In the genomic region with DNA sequence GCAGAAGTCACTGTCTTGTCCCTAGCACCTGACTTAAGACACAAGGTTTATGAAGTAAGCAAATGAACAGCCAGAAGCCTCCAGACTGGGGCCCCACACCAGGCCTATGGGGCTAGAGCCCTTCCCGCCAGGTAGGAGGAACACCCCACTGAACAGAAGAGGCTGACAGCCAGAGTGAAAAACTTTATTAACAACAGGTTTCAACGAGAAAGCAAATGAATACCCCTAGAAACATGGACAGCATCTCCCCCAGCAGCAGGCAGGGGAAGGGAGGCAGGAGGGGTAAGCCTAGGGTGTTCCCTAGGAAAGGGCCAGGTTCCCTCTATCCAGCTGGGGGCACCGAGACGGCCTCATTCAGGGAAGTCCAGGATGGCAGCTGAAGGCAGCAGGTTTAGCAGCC, we compare ENCODE assay signal across 1 cellular context.
TF ChIP-seq lines count a peak whose summit lies in the region.

No MANE protein-coding gene starts in this region.

TF ChIP-seq in HEK293, 187 proteins besides CTCF, POLR2A, EP300 and RAD21 (continued from another document):
- TF ChIP-seq ZBTB49 (tag by site-specific recombination; IDR thresholded peaks at IDR 0.05; ENCODE audit: low read depth) (no peak), ZNF529 (tag by site-specific recombination; IDR thresholded peaks at IDR 0.05; ENCODE audit: insufficient replicate concordance) (no peak), PATZ1 (tag by site-specific recombination; IDR thresholded peaks at IDR 0.05) (no peak), ZNF121 (tag by site-specific recombination; IDR thresholded peaks at IDR 0.05) (no peak), ZNF626 (tag by site-specific recombination; IDR thresholded peaks at IDR 0.05) (no peak), ZNF157 (tag by site-specific recombination; IDR thresholded peaks at IDR 0.05) (no peak), GLIS2 (tag by site-specific recombination; IDR thresholded peaks at IDR 0.05) (no peak), ZFP3 (tag by site-specific recombination; IDR thresholded peaks at IDR 0.05; ENCODE audit: low read depth) (no peak), SP3 (tag by site-specific recombination; IDR thresholded peaks at IDR 0.05) (no peak), ZNF280D (tag by site-specific recombination; IDR thresholded peaks at IDR 0.05) (no peak)
- TF ChIP-seq, protein P1, sequence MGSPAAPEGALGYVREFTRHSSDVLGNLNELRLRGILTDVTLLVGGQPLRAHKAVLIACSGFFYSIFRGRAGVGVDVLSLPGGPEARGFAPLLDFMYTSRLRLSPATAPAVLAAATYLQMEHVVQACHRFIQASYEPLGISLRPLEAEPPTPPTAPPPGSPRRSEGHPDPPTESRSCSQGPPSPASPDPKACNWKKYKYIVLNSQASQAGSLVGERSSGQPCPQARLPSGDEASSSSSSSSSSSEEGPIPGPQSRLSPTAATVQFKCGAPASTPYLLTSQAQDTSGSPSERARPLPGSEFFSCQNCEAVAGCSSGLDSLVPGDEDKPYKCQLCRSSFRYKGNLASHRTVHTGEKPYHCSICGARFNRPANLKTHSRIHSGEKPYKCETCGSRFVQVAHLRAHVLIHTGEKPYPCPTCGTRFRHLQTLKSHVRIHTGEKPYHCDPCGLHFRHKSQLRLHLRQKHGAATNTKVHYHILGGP (tag by site-specific recombination; IDR thresholded peaks at IDR 0.05) = no peak
- TF ChIP-seq, protein P2, sequence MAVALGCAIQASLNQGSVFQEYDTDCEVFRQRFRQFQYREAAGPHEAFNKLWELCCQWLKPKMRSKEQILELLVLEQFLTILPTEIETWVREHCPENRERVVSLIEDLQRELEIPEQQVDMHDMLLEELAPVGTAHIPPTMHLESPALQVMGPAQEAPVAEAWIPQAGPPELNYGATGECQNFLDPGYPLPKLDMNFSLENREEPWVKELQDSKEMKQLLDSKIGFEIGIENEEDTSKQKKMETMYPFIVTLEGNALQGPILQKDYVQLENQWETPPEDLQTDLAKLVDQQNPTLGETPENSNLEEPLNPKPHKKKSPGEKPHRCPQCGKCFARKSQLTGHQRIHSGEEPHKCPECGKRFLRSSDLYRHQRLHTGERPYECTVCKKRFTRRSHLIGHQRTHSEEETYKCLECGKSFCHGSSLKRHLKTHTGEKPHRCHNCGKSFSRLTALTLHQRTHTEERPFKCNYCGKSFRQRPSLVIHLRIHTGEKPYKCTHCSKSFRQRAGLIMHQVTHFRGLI (tag by site-specific recombination; IDR thresholded peaks at IDR 0.05) = no peak
